In the genomic region with DNA sequence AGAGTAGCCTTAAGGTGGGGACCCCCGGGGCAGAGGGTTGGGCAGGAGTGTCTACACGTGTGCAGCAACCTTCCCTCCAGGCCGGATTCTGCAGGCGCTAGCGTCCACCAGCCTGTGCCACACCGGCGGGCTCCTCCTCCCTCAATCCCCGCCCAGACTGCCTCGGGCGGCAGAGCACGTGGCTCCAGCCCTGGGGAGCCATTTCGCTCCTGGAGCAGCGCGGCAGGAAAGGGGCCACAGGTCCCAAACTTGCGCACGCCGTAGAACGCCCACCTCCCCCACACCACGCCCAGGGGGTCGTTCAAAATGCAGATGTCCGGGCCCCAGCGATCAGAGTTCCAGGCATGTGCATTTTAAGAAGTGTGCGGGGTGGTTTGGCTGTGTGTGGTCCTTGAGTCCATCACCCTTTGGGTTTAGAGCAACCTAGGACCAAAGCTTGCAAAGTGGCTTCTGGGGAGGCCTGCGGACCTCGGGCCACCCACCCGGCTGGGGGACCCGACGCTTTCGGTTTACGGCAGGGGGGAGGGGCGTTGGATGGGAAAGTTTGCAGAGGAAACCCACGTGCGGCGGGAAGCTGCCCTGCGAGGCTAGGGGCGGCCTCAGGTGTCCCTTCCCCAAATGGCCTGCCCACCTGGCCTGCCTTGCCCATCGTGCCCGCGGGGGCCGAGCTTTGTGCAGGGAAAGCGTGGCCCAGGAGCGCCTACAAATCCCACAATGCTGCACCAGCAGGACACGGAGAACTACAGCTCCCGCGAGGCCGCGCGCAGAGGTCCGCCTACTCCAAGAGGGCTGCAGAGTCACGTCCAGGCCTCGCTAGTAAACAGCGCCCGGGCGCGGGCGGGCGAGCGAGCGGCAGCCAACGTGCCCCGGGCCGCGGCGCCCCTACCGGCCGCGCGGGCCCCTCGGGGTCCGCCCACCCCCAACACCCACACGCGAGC, we compare ENCODE assay signal across 8 cellular contexts. TPM values are rescaled to one million over a fixed set of nuclear protein-coding genes. Genes with fewer than 3 reads are reported as not detected.
A peak's percentile ranks its signal among the peaks of the same experiment; 100 is the strongest.
DNase-seq lines count a peak whose midpoint lies in the region; ATAC-seq and TF ChIP-seq lines count a peak whose summit lies in the region.

No MANE protein-coding gene starts in this region.

- no peak for TF ChIP-seq CTCF in AG09309 (IDR thresholded peaks at IDR 0.05; ENCODE audit: control insufficient read depth, insufficient read depth, low read depth, low read length, missing control alignments)

- DNase-seq in AG09309 (ENCODE audit: low read depth) = peak; percentile 59
- DNase-seq in NCI-H460 (ENCODE audit: extremely low read depth, low read depth) = peak; percentile 90
- DNase-seq in activated CD4-positive, alpha-beta T cell treated with anti-CD3 and anti-CD28 coated beads for 4 hours = peak; percentile 88 to 90
- peak; percentile 94 for DNase-seq in left lobe of liver (ENCODE audit: low spot score)
- peak; percentile 93 for DNase-seq in stimulated activated CD4-positive, alpha-beta T cell treated with anti-CD3 and anti-CD28 coated beads, Interleukin-1b, Interleukin-23, amount 100 ng/mL, for 48 hours

- H3K27ac ChIP-seq in cingulate gyrus (ENCODE audit: low read depth, low read length) = peak overlapping the region; percentile 79

- ATAC-seq in GM19025 (IDR thresholded peaks at IDR 0.05; ENCODE audit: low read depth, unreplicated experiment) = peak; percentile 64
- ATAC-seq in HG03342 (IDR thresholded peaks at IDR 0.05; ENCODE audit: unreplicated experiment) = peak; percentile 54
- peak; percentile 86 for ATAC-seq in left lobe of liver

- peak overlapping the region; percentile 61 for H3K4me3 ChIP-seq in AG09309 (ENCODE audit: control insufficient read depth, low read depth, low read length)

RNA-seq across cellular contexts. Expression of a gene that starts 1.4 kb away (rescaled TPM):
- 21.1 and 22.0 TPM in 2 replicates for total RNA-seq in NCI-H460 (2014; rRNA removed; shearing (Covaris generic))
- 21.1 and 24.5 TPM in 2 replicates for polyA plus RNA-seq in NCI-H460 (2014; cell fraction: nucleus; rRNA removed)
- 5.0 TPM for total RNA-seq in left lobe of liver

RNA-seq across cellular contexts. Expression of a gene that starts 29.6 kb away (rescaled TPM):
- not detected in 2 replicates for total RNA-seq in NCI-H460 (2014; rRNA removed; shearing (Covaris generic))
- not detected in 2 replicates for polyA plus RNA-seq in NCI-H460 (2014; cell fraction: nucleus; rRNA removed)
- total RNA-seq in left lobe of liver = 0.15 TPM

RNA-seq across cellular contexts. Expression of a gene that starts 44.4 kb away (rescaled TPM):
- total RNA-seq in NCI-H460 (2014; rRNA removed; shearing (Covaris generic)) = 4.3 and 6.3 TPM in 2 replicates
- polyA plus RNA-seq in NCI-H460 (2014; cell fraction: nucleus; rRNA removed) = 1.6 and 2.6 TPM in 2 replicates
- total RNA-seq in left lobe of liver = 1.6 TPM

Comparison
In these comparisons a context has a peak if more than half of its experiments do, and no peak if none do; other contexts are left out.
1. Peak in every context shown above with its lines: DNase-seq, ATAC-seq, H3K4me3 ChIP-seq and H3K27ac ChIP-seq.